13 cellular contexts compared by ENCODE assay signal in genomic region chr12:123070267-123071081, GRCh38.
A peak's percentile ranks its signal among the peaks of the same experiment; 100 is the strongest.
DNase-seq lines count a peak whose midpoint lies in the region; ATAC-seq lines count a peak whose summit lies in the region.
"Had no signal": no experiment of that assay in that cellular context is flagged by ENCODE, and none has a peak within 500 bp of the region (broad histone marks: within the 10 kb centered on the region; RNA-seq: fewer than 3 reads in every experiment).

No MANE protein-coding gene starts in this region.

- H3K4me3 ChIP-seq in right cardiac atrium (ENCODE audit: low read length) = no peak overlapping the region
- peak overlapping the region in 1 of 3 donors; percentile 22 for H3K4me3 ChIP-seq in skeletal muscle tissue (ENCODE audit: low read length in 3 of 3)
- no peak overlapping the region for H3K4me3 ChIP-seq in Karpas-422 (ENCODE audit: low read length)
- H3K4me3 ChIP-seq: thoracic aorta had no signal

- CTCF ChIA-PET in activated CD8-positive, alpha-beta T cell treated with anti-CD3 and anti-CD28 coated beads, Interleukin-2, amount 10 ng/mL, durations not matched to agents 7 days and 5 days (lab: Charles Lee) = interaction anchor here (0.5 to 5.6 kb wide), 6 partner anchors 11 to 168 kb away, joined by 3 to 25 read pairs (median 3); partner anchors contain the start of gene ARL6IP4

- ATAC-seq in activated CD8-positive, alpha-beta T cell treated with anti-CD3 and anti-CD28 coated beads, Interleukin-2, amount 10 ng/mL, durations not matched to agents 7 days and 5 days = no peak
- ATAC-seq in right cardiac atrium = peak in 1 of 2 donors; percentile 4

- no peaks in the 10 kb centered on the region for H3K9me2 ChIP-seq in Karpas-422 (replicated peaks; ENCODE audit: insufficient read depth, low read length)

- H3K27ac ChIP-seq in KOPT-K1 (ENCODE audit: low read depth, low read length, poor library complexity, severe bottlenecking) (peak overlapping the region; percentile 91), right cardiac atrium (ENCODE audit: low read length) (peak overlapping the region; percentile 90), skeletal muscle tissue (ENCODE audit: low read depth, low read length) (no peak overlapping the region), Karpas-422 (ENCODE audit: low read length) (no peak overlapping the region)
- H3K27ac ChIP-seq: thoracic aorta had no signal

- H3K27ac Mint-ChIP-seq in activated CD8-positive, alpha-beta T cell treated with anti-CD3 and anti-CD28 coated beads, Interleukin-2, amount 10 ng/mL, durations not matched to agents 7 days and 5 days = peak overlapping the region; percentile 24
- H3K27ac Mint-ChIP-seq: activated CD4-positive, alpha-beta T cell treated with anti-CD3 and anti-CD28 coated beads, Interleukin-2, amount 10 ng/mL, durations not matched to agents 7 days and 5 days; CD14-positive monocyte had no signal

- H2AFZ ChIP-seq in Karpas-422 (ENCODE audit: low read length) = no peak overlapping the region

- H3K27me3 ChIP-seq in right cardiac atrium (ENCODE audit: control insufficient read depth, insufficient read depth) = no peaks in the 10 kb centered on the region
- no peaks in the 10 kb centered on the region for H3K27me3 ChIP-seq in skeletal muscle tissue (ENCODE audit: control insufficient read depth in 3 of 3, insufficient read depth in 3 of 3, low read length in 3 of 3)
- H3K27me3 ChIP-seq in Karpas-422 (ENCODE audit: low read length) = no peaks in the 10 kb centered on the region

- H3K36me3 Mint-ChIP-seq in activated CD8-positive, alpha-beta T cell treated with anti-CD3 and anti-CD28 coated beads, Interleukin-2, amount 10 ng/mL, durations not matched to agents 7 days and 5 days (ENCODE audit: low read depth) = peaks cover 2% of the 10 kb centered on the region

- H3K79me2 ChIP-seq in Karpas-422 (ENCODE audit: low read length) = no peaks in the 10 kb centered on the region

- no peaks in the 10 kb centered on the region for H3K27me3 Mint-ChIP-seq in activated CD8-positive, alpha-beta T cell treated with anti-CD3 and anti-CD28 coated beads, Interleukin-2, amount 10 ng/mL, durations not matched to agents 7 days and 5 days (ENCODE audit: low read depth)
- H3K27me3 Mint-ChIP-seq: activated CD4-positive, alpha-beta T cell treated with anti-CD3 and anti-CD28 coated beads, Interleukin-2, amount 10 ng/mL, durations not matched to agents 7 days and 5 days had no signal

- H3K4me1 ChIP-seq in right cardiac atrium (ENCODE audit: control insufficient read depth, insufficient read depth, low read length) (peaks cover 48% of the 10 kb centered on the region), skeletal muscle tissue (ENCODE audit: control insufficient read depth in 3 of 3, insufficient read depth in 3 of 3, low read length in 3 of 3) (peaks cover 53 to 74% (median 67%) of the 10 kb centered on the region in 3 donors), Karpas-422 (ENCODE audit: low read length) (no peaks in the 10 kb centered on the region)

- intact Hi-C loops in right cardiac atrium (cut with DNase I) = no loop called here

- H3K4me1 Mint-ChIP-seq in activated CD8-positive, alpha-beta T cell treated with anti-CD3 and anti-CD28 coated beads, Interleukin-2, amount 10 ng/mL, durations not matched to agents 7 days and 5 days (ENCODE audit: low read depth) = peaks cover 46% of the 10 kb centered on the region

- H3K4me2 ChIP-seq in Karpas-422 (ENCODE audit: low read depth, low read length, poor library complexity, severe bottlenecking) = no peak overlapping the region

- no peak for DNase-seq in activated CD8-positive, alpha-beta T cell treated with anti-CD3 and anti-CD28 coated beads, Interleukin-2, amount 10 ng/mL, durations not matched to agents 7 days and 5 days
- DNase-seq in right cardiac atrium (no peak), NCI-H2081 (lab: John Stamatoyannopoulos, UW) (no peak), NCI-H1105 treated with DMSO at 0.1 percent for 48 hours (lab: John Stamatoyannopoulos, UW) (no peak), Karpas-422 (no peak)
- DNase-seq: activated CD4-positive, alpha-beta T cell treated with anti-CD3 and anti-CD28 coated beads, Interleukin-2, amount 10 ng/mL, durations not matched to agents 7 days and 5 days; NCI-H2081 treated with DMSO at 0.1 percent for 48 hours; RPMI8226; stimulated activated CD4-positive, alpha-beta T cell treated with anti-CD3 and anti-CD28 coated beads, Interleukin-15, amount 100 ng/mL, for 24 hours had no signal

- H3K9me3 ChIP-seq in KOPT-K1 (ENCODE audit: insufficient read depth, low read length, poor library complexity, severe bottlenecking) (no peaks in the 10 kb centered on the region), right cardiac atrium (ENCODE audit: control insufficient read depth, low read length) (no peaks in the 10 kb centered on the region), skeletal muscle tissue (ENCODE audit: control insufficient read depth in 3 of 3, low read length in 3 of 3) (no peaks in the 10 kb centered on the region), Karpas-422 (ENCODE audit: low read length) (no peaks in the 10 kb centered on the region)
- H3K9me3 ChIP-seq: thoracic aorta had no signal

- H3K9me3 Mint-ChIP-seq in activated CD8-positive, alpha-beta T cell treated with anti-CD3 and anti-CD28 coated beads, Interleukin-2, amount 10 ng/mL, durations not matched to agents 7 days and 5 days (ENCODE audit: insufficient read depth) = no peaks in the 10 kb centered on the region
- H3K9me3 Mint-ChIP-seq: activated CD4-positive, alpha-beta T cell treated with anti-CD3 and anti-CD28 coated beads, Interleukin-2, amount 10 ng/mL, durations not matched to agents 7 days and 5 days; CD14-positive monocyte had no signal

- H3K36me3 ChIP-seq in KOPT-K1 (ENCODE audit: insufficient read depth, low read length) (peaks cover 12% of the 10 kb centered on the region), skeletal muscle tissue (ENCODE audit: control insufficient read depth in 3 of 3, insufficient read depth in 3 of 3, low read length in 3 of 3) (no peaks in the 10 kb centered on the region), Karpas-422 (ENCODE audit: insufficient read depth, low read length) (no peaks in the 10 kb centered on the region)
- H3K36me3 ChIP-seq: thoracic aorta had no signal

- WGBS in right cardiac atrium = 65% methylated on average over 14 of the region's 14 CpGs

- no peak overlapping the region for H3K4me3 Mint-ChIP-seq in activated CD8-positive, alpha-beta T cell treated with anti-CD3 and anti-CD28 coated beads, Interleukin-2, amount 10 ng/mL, durations not matched to agents 7 days and 5 days
- H3K4me3 Mint-ChIP-seq: activated CD4-positive, alpha-beta T cell treated with anti-CD3 and anti-CD28 coated beads, Interleukin-2, amount 10 ng/mL, durations not matched to agents 7 days and 5 days; CD14-positive monocyte had no signal

- no peaks in the 10 kb centered on the region for H4K20me1 ChIP-seq in Karpas-422 (ENCODE audit: insufficient read depth, low read depth, low read length)

- POLR2A ChIA-PET in activated CD8-positive, alpha-beta T cell treated with anti-CD3 and anti-CD28 coated beads, Interleukin-2, amount 10 ng/mL, durations not matched to agents 7 days and 5 days (lab: Charles Lee) = interaction anchor here (0.8 to 2.8 kb wide), 4 partner anchors 36 to 162 kb away, joined by 3 to 8 read pairs (median 4); partner anchors contain the start of genes MPHOSPH9, MTRFR, OGFOD2 and PITPNM2

- H3K9ac ChIP-seq in skeletal muscle tissue (ENCODE audit: low read depth in 1 of 3, low read length in 3 of 3) = peak overlapping the region in 2 of 3 donors; percentile 12 to 69
- no peak overlapping the region for H3K9ac ChIP-seq in Karpas-422 (ENCODE audit: low read length)

Comparison
In these comparisons a context has a peak if more than half of its experiments do, and no peak if none do; other contexts are left out.
1. H3K27ac ChIP-seq: peak in KOPT-K1 (single experiment) and right cardiac atrium (single experiment); none in skeletal muscle tissue (single experiment) and Karpas-422 (single experiment).